16 cellular contexts compared by ENCODE assay signal in genomic region chr7:90605055-90605454, GRCh38. TPM values are rescaled to one million over a fixed set of nuclear protein-coding genes. Genes with fewer than 3 reads are reported as not detected.
DNase-seq lines count a peak whose midpoint lies in the region; ATAC-seq, FAIRE-seq and TF ChIP-seq lines count a peak whose summit lies in the region.
"Had no signal": no experiment of that assay in that cellular context is flagged by ENCODE, and none has a peak within 500 bp of the region (broad histone marks: within the 10 kb centered on the region; RNA-seq: fewer than 3 reads in every experiment).

No MANE protein-coding gene starts in this region.

- no peak overlapping the region for H3K9ac ChIP-seq in BLaER1 treated with 17β-estradiol and CSF1 and Interleukin-3, amounts not matched to agents 10 nM and 100 nM

- no peak overlapping the region for H3K4me3 ChIP-seq in BLaER1 treated with 17β-estradiol and CSF1 and Interleukin-3, amounts not matched to agents 10 nM and 100 nM
- H3K4me3 ChIP-seq in WERI-Rb-1 (ENCODE audit: low read depth, low read length) (no peak overlapping the region), upper lobe of left lung (no peak overlapping the region)
- H3K4me3 ChIP-seq: breast epithelium, PC-9 had no signal

- H3K27me3 ChIP-seq in BLaER1 treated with 17β-estradiol and CSF1 and Interleukin-3, amounts not matched to agents 10 nM and 100 nM = no peaks in the 10 kb centered on the region
- no peaks in the 10 kb centered on the region for H3K27me3 ChIP-seq in WERI-Rb-1 (ENCODE audit: insufficient read depth, low read depth, severe bottlenecking)
- no peaks in the 10 kb centered on the region for H3K27me3 ChIP-seq in upper lobe of left lung
- H3K27me3 ChIP-seq: breast epithelium had no signal

- no peaks in the 10 kb centered on the region for H3K36me3 Mint-ChIP-seq in immature natural killer cell
- H3K36me3 Mint-ChIP-seq: naive thymus-derived CD4-positive, alpha-beta T cell had no signal

- no peaks in the 10 kb centered on the region for H3K4me1 Mint-ChIP-seq in immature natural killer cell

- no peak for TF ChIP-seq EP300 in upper lobe of left lung (IDR thresholded peaks at IDR 0.05)

- peaks cover 0 to 15% (median 0%) of the 10 kb centered on the region in 11 experiments; a peak in 5 of 22 replicates for H4K20me1 ChIP-seq in BLaER1 treated with 17β-estradiol and CSF1 and Interleukin-3, amounts not matched to agents 10 nM and 100 nM

- ATAC-seq in GM19397 (IDR thresholded peaks at IDR 0.05; ENCODE audit: unreplicated experiment) (peak; percentile 48), upper lobe of left lung (ENCODE audit: low FRiP score in 2 of 2) (no peak)
- ATAC-seq: activated T-cell treated with anti-CD3 and anti-CD28 coated beads, Interleukin-2, amount 50 U/mL, for 72 hours; naive thymus-derived CD4-positive, alpha-beta T cell had no signal

- TF ChIP-seq POLR2A in upper lobe of left lung (IDR thresholded peaks at IDR 0.05) = no peak

- H3K4me3 Mint-ChIP-seq in immature natural killer cell = no peak overlapping the region
- H3K4me3 Mint-ChIP-seq: activated T-cell treated with anti-CD3 and anti-CD28 coated beads, Interleukin-2, amount 50 U/mL, for 72 hours; naive thymus-derived CD4-positive, alpha-beta T cell had no signal

- no peaks in the 10 kb centered on the region for H3K9me3 Mint-ChIP-seq in immature natural killer cell
- H3K9me3 Mint-ChIP-seq: activated T-cell treated with anti-CD3 and anti-CD28 coated beads, Interleukin-2, amount 50 U/mL, for 72 hours; naive thymus-derived CD4-positive, alpha-beta T cell had no signal

- TF ChIP-seq CTCF in WERI-Rb-1 (IDR thresholded peaks at IDR 0.05; ENCODE audit: low read depth, low read length) = no peak
- no peak for TF ChIP-seq CTCF in upper lobe of left lung (IDR thresholded peaks at IDR 0.05)

- peaks cover 4 to 27% (median 21%) of the 10 kb centered on the region in 10 experiments; a peak in 19 of 20 replicates for H3K4me1 ChIP-seq in BLaER1 treated with 17β-estradiol and CSF1 and Interleukin-3, amounts not matched to agents 10 nM and 100 nM
- H3K4me1 ChIP-seq in upper lobe of left lung = peaks cover 0 to 19% (median 8%) of the 10 kb centered on the region in 4 donors
- H3K4me1 ChIP-seq: breast epithelium had no signal

- DNase-seq in NCI-H2029 treated with DMSO at 0.1 percent for 48 hours (lab: John Stamatoyannopoulos, UW) (peak; percentile 80), WERI-Rb-1 (peak; percentile 84), AG20443 (ENCODE audit: low spot score) (no peak), HTR-8/SVneo (ENCODE audit: insufficient read length, low spot score) (no peak), immature natural killer cell (no peak), upper lobe of left lung (no peak)
- DNase-seq: activated T-cell treated with anti-CD3 and anti-CD28 coated beads, Interleukin-2, amount 50 U/mL, for 72 hours; Karpas-422; naive thymus-derived CD4-positive, alpha-beta T cell; PC-9; stimulated activated CD4-positive, alpha-beta T cell treated with anti-CD3 and anti-CD28 coated beads, Interleukin-12 subunit alpha, Interleukin-12 subunit beta, amount 100 ng/mL, for 4 hours; stimulated activated naive CD4-positive, alpha-beta T cell had no signal

- no peak for FAIRE-seq in HTR-8/SVneo (lab: Jason Lieb, UNC)
- FAIRE-seq: TTC549 had no signal

- H3K27ac Mint-ChIP-seq in immature natural killer cell = no peak overlapping the region
- H3K27ac Mint-ChIP-seq: naive thymus-derived CD4-positive, alpha-beta T cell had no signal

- H3K4me2 ChIP-seq in BLaER1 treated with 17β-estradiol and CSF1 and Interleukin-3, amounts not matched to agents 10 nM and 100 nM = peak overlapping the region in 6 of 11 experiments; percentile 30 to 60 (median 56); a peak in 7 of 22 replicates
- H3K4me2 ChIP-seq: PC-9 had no signal

- H3K36me3 ChIP-seq in BLaER1 treated with 17β-estradiol and CSF1 and Interleukin-3, amounts not matched to agents 10 nM and 100 nM = peaks cover 0 to 46% (median 15%) of the 10 kb centered on the region in 11 experiments; a peak in 14 of 22 replicates
- H3K36me3 ChIP-seq in WERI-Rb-1 (no peaks in the 10 kb centered on the region), upper lobe of left lung (no peaks in the 10 kb centered on the region)
- H3K36me3 ChIP-seq: breast epithelium had no signal

- H3K27me3 Mint-ChIP-seq in immature natural killer cell (ENCODE audit: low read depth in 3 of 3) = no peaks in the 10 kb centered on the region

- no peak overlapping the region for H3K27ac ChIP-seq in BLaER1 treated with 17β-estradiol and CSF1 and Interleukin-3, amounts not matched to agents 10 nM and 100 nM
- H3K27ac ChIP-seq in WERI-Rb-1 (peak overlapping the region; percentile 52), upper lobe of left lung (no peak overlapping the region)
- H3K27ac ChIP-seq: breast epithelium, PC-9 had no signal

- peaks cover 0 to 16% (median 0%) of the 10 kb centered on the region in 11 experiments; a peak in 4 of 22 replicates for H3K9me3 ChIP-seq in BLaER1 treated with 17β-estradiol and CSF1 and Interleukin-3, amounts not matched to agents 10 nM and 100 nM (replicated peaks in 1 of 11)
- H3K9me3 ChIP-seq in WERI-Rb-1 (ENCODE audit: severe bottlenecking) (no peaks in the 10 kb centered on the region), upper lobe of left lung (no peaks in the 10 kb centered on the region)
- H3K9me3 ChIP-seq: breast epithelium had no signal

- WGBS in upper lobe of left lung, 2 donors = 86 to 87% methylated on average over 2 of the region's 2 CpGs

RNA-seq across cellular contexts. Expression of gene CDK14, which starts 8.9 kb away (rescaled TPM):
- polyA plus RNA-seq in immature natural killer cell = under 1 TPM in 1 of 3 donors, not detected in 2; 0.22 TPM
- total RNA-seq in upper lobe of left lung = 10 to 100 TPM; 21.7 to 53.4 (median 37.1) TPM

Comparison
In these comparisons a context has a peak if more than half of its experiments do, and no peak if none do; other contexts are left out.
1. DNase-seq: peak in NCI-H2029 treated with DMSO at 0.1 percent for 48 hours (single experiment) and WERI-Rb-1 (single experiment); none in AG20443 (single experiment), HTR-8/SVneo (single experiment), immature natural killer cell (0 of 3) and upper lobe of left lung (0 of 2).